ENCODE assay signal across 7 cellular contexts in genomic region chr3:138862531-138862923, GRCh38. TPM values are rescaled to one million over a fixed set of nuclear protein-coding genes. Genes with fewer than 3 reads are reported as not detected.
DNase-seq lines count a peak whose midpoint lies in the region; ATAC-seq, FAIRE-seq and TF ChIP-seq lines count a peak whose summit lies in the region.

No MANE protein-coding gene starts in this region.

- SMC1A ChIA-PET in GM12878 (lab: Charles Lee; ENCODE audit: uncharacterized antibody, unreplicated experiment), result interaction anchor here (1.2 kb wide), 1 partner anchor 265 kb away, joined by 3 read pairs; no protein-coding TSS in a partner anchor

- H3K27me3 ChIP-seq in Loucy (ENCODE audit: insufficient read depth, low read length, poor library complexity, severe bottlenecking) (no peaks in the 10 kb centered on the region), GM12878 (replicated peaks in 1 of 2; ENCODE audit: control insufficient read depth in 2 of 2, insufficient read depth in 2 of 2, low read length in 1 of 2) (no peaks in the 10 kb centered on the region), thoracic aorta (replicated peaks; ENCODE audit: insufficient read depth) (no peaks in the 10 kb centered on the region)
- no peaks in the 10 kb centered on the region for H3K27me3 ChIP-seq in CD8-positive, alpha-beta T cell (ENCODE audit: insufficient read depth, low read length)

- TF ChIP-seq POLR2A in GM12878 (IDR thresholded peaks at IDR 0.05; ENCODE audit: low read depth, low read length), result no peak

- H3K27me3 Mint-ChIP-seq in CD8-positive, alpha-beta T cell (ENCODE audit: low read depth), result no peaks in the 10 kb centered on the region

- ATAC-seq in GM12878, result peak; percentile 49
- ATAC-seq in thoracic aorta (ENCODE audit: insufficient number of reproducible peaks, low FRiP score, low read depth), result no peak
- no peak for ATAC-seq in CD8-positive, alpha-beta T cell
- no peak for ATAC-seq in HG02870 (IDR thresholded peaks at IDR 0.05; ENCODE audit: unreplicated experiment)
- no peak for ATAC-seq in HG03135 (IDR thresholded peaks at IDR 0.05; ENCODE audit: unreplicated experiment)

- no peaks in the 10 kb centered on the region for H3F3A ChIP-seq in Loucy (ENCODE audit: low read depth)

- RAD21 ChIA-PET in GM12878 (lab: Charles Lee; ENCODE audit: unreplicated experiment), result interaction anchor here (0.6 kb wide), 1 partner anchor 48 kb away, joined by 5 read pairs; no protein-coding TSS in a partner anchor

- DNase-seq in GM12878 (ENCODE audit: low read depth, low spot score) (no peak), kidney tubule cell (ENCODE audit: low spot score) (peak; percentile 42), thoracic aorta (ENCODE audit: low spot score) (no peak)
- DNase-seq in CD8-positive, alpha-beta T cell, result no peak

- H3K27ac Mint-ChIP-seq in CD8-positive, alpha-beta T cell, result no peak overlapping the region

- H3K9me2 ChIP-seq in Loucy (replicated peaks; ENCODE audit: low read depth, low read length), result no peaks in the 10 kb centered on the region

- H3K9ac ChIP-seq in Loucy (ENCODE audit: low read depth, low read length, poor library complexity, severe bottlenecking) (no peak overlapping the region), GM12878 (ENCODE audit: control insufficient read depth, insufficient read depth, low read length) (no peak overlapping the region)

- H2AFZ ChIP-seq in Loucy (ENCODE audit: low read length), result peak overlapping the region; percentile 30; the same call in 1 of the 2 replicates
- H2AFZ ChIP-seq in GM12878 (ENCODE audit: control insufficient read depth, low read depth, low read length), result no peak overlapping the region

- no peak overlapping the region for H3K4me3 ChIP-seq in Loucy (ENCODE audit: low read length, poor library complexity, severe bottlenecking)
- no peak overlapping the region for H3K4me3 ChIP-seq in GM12878
- peak overlapping the region; percentile 12 for H3K4me3 ChIP-seq in thoracic aorta
- no peak overlapping the region for H3K4me3 ChIP-seq in CD8-positive, alpha-beta T cell (ENCODE audit: low read depth, low read length)

- POLR2A ChIA-PET in GM12878 (lab: Charles Lee), result no interaction called here
- POLR2A ChIA-PET in CD8-positive, alpha-beta T cell (lab: Charles Lee), result no interaction called here

- in situ Hi-C loops in GM12878 (cut with MboI), result no loop called here

- H3K9me3 ChIP-seq in Loucy (ENCODE audit: insufficient read depth, low read depth, low read length) (no peaks in the 10 kb centered on the region), GM12878 (replicated peaks; ENCODE audit: control insufficient read depth, insufficient read depth, low read length) (no peaks in the 10 kb centered on the region), thoracic aorta (no peaks in the 10 kb centered on the region)
- no peaks in the 10 kb centered on the region for H3K9me3 ChIP-seq in CD8-positive, alpha-beta T cell (ENCODE audit: low read length)

- H4K20me1 ChIP-seq in Loucy (ENCODE audit: insufficient read depth, low read length, poor library complexity, severe bottlenecking) (no peaks in the 10 kb centered on the region), GM12878 (ENCODE audit: control insufficient read depth, insufficient read depth) (no peaks in the 10 kb centered on the region)

- H3K4me1 ChIP-seq in Loucy (ENCODE audit: insufficient read depth, low read length, poor library complexity, severe bottlenecking), result peaks cover 5% of the 10 kb centered on the region
- peaks cover 7% of the 10 kb centered on the region for H3K4me1 ChIP-seq in GM12878 (ENCODE audit: control insufficient read depth, insufficient read depth, low read length)
- H3K4me1 ChIP-seq in thoracic aorta (ENCODE audit: control insufficient read depth in 1 of 2, low read depth in 2 of 2), result no peaks in the 10 kb centered on the region
- H3K4me1 ChIP-seq in CD8-positive, alpha-beta T cell (ENCODE audit: insufficient read depth, low read length), result no peaks in the 10 kb centered on the region

- no peaks in the 10 kb centered on the region for H3K4me1 Mint-ChIP-seq in CD8-positive, alpha-beta T cell (ENCODE audit: low read depth)

- TF ChIP-seq CTCF in Loucy (conservative IDR thresholded peaks at IDR 0.05; ENCODE audit: low read length) (no peak), GM12878 (IDR thresholded peaks at IDR 0.05 in 2 of 3, conservative IDR thresholded peaks at IDR 0.05 in 1 of 3; ENCODE audit: control insufficient read depth in 2 of 3, extremely low read depth in 1 of 3, insufficient read depth in 1 of 3, low read depth in 3 of 3, low read length in 3 of 3) (no peak), thoracic aorta (IDR thresholded peaks at IDR 0.05) (no peak)
- no peak for TF ChIP-seq CTCF in CD8-positive, alpha-beta T cell (IDR thresholded peaks at IDR 0.05)

- H3K9me3 Mint-ChIP-seq in CD8-positive, alpha-beta T cell, result no peaks in the 10 kb centered on the region

- H3K4me3 Mint-ChIP-seq in CD8-positive, alpha-beta T cell, result no peak overlapping the region

- FAIRE-seq in GM12878 (lab: Jason Lieb, UNC), result no peak

- no peaks in the 10 kb centered on the region for H3K36me3 Mint-ChIP-seq in CD8-positive, alpha-beta T cell

- H3K79me2 ChIP-seq in Loucy (ENCODE audit: insufficient read depth, low read length), result no peaks in the 10 kb centered on the region
- no peaks in the 10 kb centered on the region for H3K79me2 ChIP-seq in GM12878 (ENCODE audit: control insufficient read depth, insufficient read depth, low read length)

- CTCF ChIA-PET in GM12878 (lab: Yijun Ruan, JAX), result interaction anchor here (1.1 to 1.6 kb wide), 2 partner anchors 35 to 60 kb away, joined by 4 to 6 read pairs; no protein-coding TSS in a partner anchor
- CTCF ChIA-PET in CD8-positive, alpha-beta T cell (lab: Charles Lee), result no interaction called here

- no peak for TF ChIP-seq EP300 in GM12878 (IDR thresholded peaks at IDR 0.05; ENCODE audit: borderline replicate concordance in 1 of 2, control insufficient read depth in 1 of 2, low read depth in 2 of 2, low read length in 2 of 2)

- 47% methylated on average over 4 of the region's 4 CpGs for WGBS in GM12878 (ENCODE audit: insufficient coverage, insufficient replicate concordance, low lambda C conversion rate, missing lambda C conversion rate)

- H3K36me3 ChIP-seq in Loucy (ENCODE audit: insufficient read depth, low read length) (no peaks in the 10 kb centered on the region), GM12878 (ENCODE audit: control insufficient read depth in 2 of 2, insufficient read depth in 2 of 2, low read length in 1 of 2) (no peaks in the 10 kb centered on the region), thoracic aorta (no peaks in the 10 kb centered on the region)
- H3K36me3 ChIP-seq in CD8-positive, alpha-beta T cell (ENCODE audit: insufficient read depth, low read length), result no peaks in the 10 kb centered on the region

- H3K4me2 ChIP-seq in Loucy (ENCODE audit: low read depth, low read length, poor library complexity, severe bottlenecking), result no peak overlapping the region
- no peak overlapping the region for H3K4me2 ChIP-seq in GM12878 (ENCODE audit: control insufficient read depth, insufficient read depth)

- no TSS peak for BruUV-seq in GM12878 (replicated peaks; lab: Mats Ljungman, UMichigan)

- intact Hi-C loops in GM12878 (cut with micrococcal nuclease; ENCODE audit: unreplicated experiment), result no loop called here
- intact Hi-C loops in CD8-positive, alpha-beta T cell (cut with DNase I, micrococcal nuclease), result no loop called here

- TF ChIP-seq RAD21 in GM12878 (IDR thresholded peaks at IDR 0.05; ENCODE audit: insufficient read depth, low read depth, low read length), result no peak

- H3K27ac ChIP-seq in GM12878 (ENCODE audit: control insufficient read depth, insufficient read depth) (no peak overlapping the region), thoracic aorta (no peak overlapping the region)
- H3K27ac ChIP-seq in CD8-positive, alpha-beta T cell (ENCODE audit: low read depth, low read length), result no peak overlapping the region

TF ChIP-seq in GM12878, 131 proteins besides CTCF, POLR2A, EP300 and RAD21:
- peak; percentile 48 for TF ChIP-seq MTA2 (IDR thresholded peaks at IDR 0.05; ENCODE audit: low read depth)
- TF ChIP-seq IKZF2 (IDR thresholded peaks at IDR 0.05), result peak; percentile 64 to 71; a peak in 3 of 4 replicates
- TF ChIP-seq CBFB (IDR thresholded peaks at IDR 0.05; ENCODE audit: low read depth), result no peak
- peak; percentile 91 for TF ChIP-seq SPI1 (IDR thresholded peaks at IDR 0.05; ENCODE audit: borderline replicate concordance, insufficient read depth, low read depth, low read length)
- TF ChIP-seq IKZF1 (conservative IDR thresholded peaks at IDR 0.05), result peak; percentile 53

RNA-seq across cellular contexts. Expression of gene PIK3CB, which starts 27.8 kb away (rescaled TPM):
- 32.0 and 34.1 TPM in 2 replicates for total RNA-seq in GM12878 (2013; cell fraction: nucleolus; rRNA removed)
- total RNA-seq in GM12878 (2014; rRNA removed), result 7.7 and 9.5 TPM in 2 replicates
- 6.3 and 6.6 TPM in 2 replicates for total RNA-seq in GM12878 (2014; rRNA removed; fragmentation: Illumina TruSeq; extraction: Trizol)
- 13.5 and 18.4 TPM in 2 replicates for total RNA-seq in GM12878 (2021)
- polyA plus RNA-seq in GM12878 (2011; ENCODE audit: low read depth), result 5.0 TPM
- 11.6 and 12.9 TPM in 2 replicates for polyA plus RNA-seq in GM12878 (2011; rRNA removed)
- polyA plus RNA-seq in GM12878 (2011; cell fraction: cytosol; rRNA removed), result 4.9 and 8.1 TPM in 2 replicates
- polyA plus RNA-seq in GM12878 (2011; cell fraction: nucleus; rRNA removed), result 6.2 and 6.4 TPM in 2 replicates
- 6.3 and 9.5 TPM in 2 replicates for polyA plus RNA-seq in GM12878 (2012)
- polyA plus RNA-seq in GM12878 (2014; fragmentation: Illumina TruSeq; extraction: Trizol), result 17.3 and 22.3 TPM in 2 replicates
- polyA plus RNA-seq in GM12878 (2014; fragmentation: Nextera tagmentation; extraction: Ambion mirVana), result 1 to 10 TPM; 5.0 to 5.5 TPM
- 9.3 and 10.5 TPM in 2 replicates for polyA plus RNA-seq in GM12878 (2014; rRNA removed)
- polyA plus RNA-seq in GM12878 (2016; fragmentation: Nextera tagmentation; extraction: Ambion mirVana), result 10 to 100 TPM; 13.5 to 17.0 TPM
- 11.8 and 12.9 TPM in 2 replicates for polyA minus RNA-seq in GM12878 (2011; rRNA and poly(A)+ RNA removed)
- polyA minus RNA-seq in GM12878 (2011; cell fraction: cytosol; rRNA and poly(A)+ RNA removed), result 3.2 and 10.8 TPM in 2 replicates
- polyA minus RNA-seq in GM12878 (2011; cell fraction: nucleus; rRNA and poly(A)+ RNA removed), result 8.0 and 17.4 TPM in 2 replicates
- 10 to 100 TPM; 20.6 to 32.0 TPM for total RNA-seq in thoracic aorta
- 10 to 100 TPM; 14.7 to 15.0 TPM for total RNA-seq in CD8-positive, alpha-beta T cell
